Comparison of ENCODE assay signal across 12 cellular contexts in the genomic region with DNA sequence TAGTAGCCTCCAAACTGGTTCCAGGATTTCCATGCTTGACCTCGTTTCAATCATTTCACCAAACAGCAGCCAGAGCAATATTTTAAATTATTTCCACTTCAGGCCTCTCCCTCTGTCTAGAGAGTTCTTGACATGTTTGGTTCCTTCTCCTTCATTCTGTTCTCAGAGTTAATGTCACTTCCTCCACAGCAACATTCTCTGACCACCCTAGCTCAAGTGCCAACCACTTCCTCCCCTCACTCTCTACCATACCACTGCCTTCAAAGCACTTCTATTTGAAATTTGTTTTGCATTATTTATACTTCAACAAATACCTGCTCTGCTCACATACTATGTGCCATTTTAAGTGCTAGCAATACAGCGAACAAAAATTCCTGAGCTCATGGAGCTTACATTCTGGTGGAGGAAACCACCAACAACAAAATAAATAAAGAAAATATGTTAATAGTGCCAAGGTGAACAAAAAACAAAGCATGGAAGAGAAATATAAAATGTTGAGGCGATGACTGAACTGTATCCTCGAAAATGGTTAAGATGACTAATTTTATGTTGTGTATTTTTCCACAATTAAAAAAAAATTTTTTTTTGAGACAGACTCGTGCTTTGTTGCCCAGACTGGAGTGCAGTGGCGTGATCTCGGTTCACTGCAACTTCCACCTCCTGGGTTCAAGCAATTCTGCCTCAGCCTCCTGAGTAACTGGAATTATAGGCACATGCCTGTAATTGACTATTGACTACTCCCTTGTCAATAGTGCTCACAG. TPM values are rescaled to one million over a fixed set of nuclear protein-coding genes. Genes with fewer than 3 reads are reported as not detected.
A peak's percentile ranks its signal among the peaks of the same experiment; 100 is the strongest.
DNase-seq lines count a peak whose midpoint lies in the region; ATAC-seq lines count a peak whose summit lies in the region.
"Had no signal": no experiment of that assay in that cellular context is flagged by ENCODE, and none has a peak within 500 bp of the region (broad histone marks: within the 10 kb centered on the region; RNA-seq: fewer than 3 reads in every experiment).

No MANE protein-coding gene starts in this region.

- peaks cover 59% of the 10 kb centered on the region for H3K36me3 Mint-ChIP-seq in activated CD8-positive, alpha-beta T cell treated with anti-CD3 and anti-CD28 coated beads, Interleukin-2, amount 10 ng/mL, durations not matched to agents 7 days and 5 days (ENCODE audit: low read depth)
- H3K36me3 Mint-ChIP-seq in natural killer cell treated with Interleukin-12 subunit alpha and Interleukin-12 subunit beta and Interleukin-15 and Interleukin-18, amount 100 ng/mL, for 72 hours, result peaks cover 32% of the 10 kb centered on the region

- H3K4me1 Mint-ChIP-seq in activated CD8-positive, alpha-beta T cell treated with anti-CD3 and anti-CD28 coated beads, Interleukin-2, amount 10 ng/mL, durations not matched to agents 7 days and 5 days (ENCODE audit: low read depth), result peaks cover 27% of the 10 kb centered on the region
- H3K4me1 Mint-ChIP-seq in natural killer cell treated with Interleukin-12 subunit alpha and Interleukin-12 subunit beta and Interleukin-15 and Interleukin-18, amount 100 ng/mL, for 72 hours (ENCODE audit: low read depth in 2 of 2), result peaks cover 28 to 34% of the 10 kb centered on the region in 2 donors

- CTCF ChIA-PET in activated CD8-positive, alpha-beta T cell treated with anti-CD3 and anti-CD28 coated beads, Interleukin-2, amount 10 ng/mL, durations not matched to agents 7 days and 5 days (lab: Charles Lee), result interaction anchor here (0.8 to 1.5 kb wide), 6 partner anchors 8 to 54 kb away, joined by 3 to 4 read pairs (median 3); no protein-coding TSS in a partner anchor

- no peaks in the 10 kb centered on the region for H3K27me3 Mint-ChIP-seq in activated CD8-positive, alpha-beta T cell treated with anti-CD3 and anti-CD28 coated beads, Interleukin-2, amount 10 ng/mL, durations not matched to agents 7 days and 5 days (ENCODE audit: low read depth)
- H3K27me3 Mint-ChIP-seq in natural killer cell treated with Interleukin-12 subunit alpha and Interleukin-12 subunit beta and Interleukin-15 and Interleukin-18, amount 100 ng/mL, for 72 hours, result no peaks in the 10 kb centered on the region

- H3K27ac Mint-ChIP-seq in activated CD8-positive, alpha-beta T cell treated with anti-CD3 and anti-CD28 coated beads, Interleukin-2, amount 10 ng/mL, durations not matched to agents 7 days and 5 days, result peak overlapping the region; percentile 87
- H3K27ac Mint-ChIP-seq in natural killer cell treated with Interleukin-12 subunit alpha and Interleukin-12 subunit beta and Interleukin-15 and Interleukin-18, amount 100 ng/mL, for 72 hours, result peak overlapping the region; percentile 91 to 94

- ATAC-seq in activated CD8-positive, alpha-beta T cell treated with anti-CD3 and anti-CD28 coated beads, Interleukin-2, amount 10 ng/mL, durations not matched to agents 7 days and 5 days, result peak; percentile 84
- peak; percentile 77 to 91 for ATAC-seq in natural killer cell treated with Interleukin-12 subunit alpha and Interleukin-12 subunit beta and Interleukin-15 and Interleukin-18, amount 100 ng/mL, for 72 hours
- ATAC-seq in GM21723 (IDR thresholded peaks at IDR 0.05; ENCODE audit: unreplicated experiment), result no peak

- H3K9me3 ChIP-seq in KOPT-K1 (ENCODE audit: insufficient read depth, low read length, poor library complexity, severe bottlenecking), result no peaks in the 10 kb centered on the region
- no peaks in the 10 kb centered on the region for H3K9me3 ChIP-seq in SJCRH30 (replicated peaks)
- H3K9me3 ChIP-seq: heart left ventricle, pancreas had no signal

- H3K27ac ChIP-seq in KOPT-K1 (ENCODE audit: low read depth, low read length, poor library complexity, severe bottlenecking), result peak overlapping the region; percentile 52
- H3K27ac ChIP-seq in SJCRH30, result no peak overlapping the region
- H3K27ac ChIP-seq: pancreas had no signal

- no peak overlapping the region for H3K4me3 ChIP-seq in SJCRH30
- H3K4me3 ChIP-seq: heart left ventricle, pancreas had no signal

- H3K4me3 Mint-ChIP-seq in activated CD8-positive, alpha-beta T cell treated with anti-CD3 and anti-CD28 coated beads, Interleukin-2, amount 10 ng/mL, durations not matched to agents 7 days and 5 days, result peak overlapping the region; percentile 5
- peak overlapping the region; percentile 88 for H3K4me3 Mint-ChIP-seq in natural killer cell treated with Interleukin-12 subunit alpha and Interleukin-12 subunit beta and Interleukin-15 and Interleukin-18, amount 100 ng/mL, for 72 hours

- POLR2A ChIA-PET in activated CD8-positive, alpha-beta T cell treated with anti-CD3 and anti-CD28 coated beads, Interleukin-2, amount 10 ng/mL, durations not matched to agents 7 days and 5 days (lab: Charles Lee), result interaction anchor here (0.9 to 1.7 kb wide), 5 partner anchors 12 to 124 kb away, joined by 3 to 9 read pairs (median 6); a partner anchor contains a TSS

- H3K36me3 ChIP-seq in KOPT-K1 (ENCODE audit: insufficient read depth, low read length) (peaks cover 87% of the 10 kb centered on the region), SJCRH30 (peaks cover 59% of the 10 kb centered on the region)

- no peaks in the 10 kb centered on the region for H3K4me1 ChIP-seq in SJCRH30
- H3K4me1 ChIP-seq: pancreas had no signal

- DNase-seq in DMS79 (lab: John Stamatoyannopoulos, UW), result peak; percentile 63
- peak; percentile 70 for DNase-seq in activated CD8-positive, alpha-beta T cell treated with anti-CD3 and anti-CD28 coated beads, Interleukin-2, amount 10 ng/mL, durations not matched to agents 7 days and 5 days
- peak; percentile 75 for DNase-seq in natural killer cell treated with Interleukin-12 subunit alpha and Interleukin-12 subunit beta and Interleukin-15 and Interleukin-18, amount 100 ng/mL, for 72 hours (ENCODE audit: low spot score)
- DNase-seq in medulla oblongata (ENCODE audit: extremely low spot score), result no peak
- no peak for DNase-seq in SHP77 (lab: John Stamatoyannopoulos, UW)
- no peak for DNase-seq in SJCRH30
- DNase-seq: heart left ventricle; NCI-H526; pancreas; stimulated activated CD4-positive, alpha-beta T cell treated with anti-CD3 and anti-CD28 coated beads, Interleukin-2, amount 100 ng/mL, for 24 hours had no signal

- H3K27me3 ChIP-seq in SJCRH30, result no peaks in the 10 kb centered on the region
- H3K27me3 ChIP-seq: heart left ventricle, pancreas had no signal

- H3K9me3 Mint-ChIP-seq in activated CD8-positive, alpha-beta T cell treated with anti-CD3 and anti-CD28 coated beads, Interleukin-2, amount 10 ng/mL, durations not matched to agents 7 days and 5 days (ENCODE audit: insufficient read depth), result peaks cover 7% of the 10 kb centered on the region
- H3K9me3 Mint-ChIP-seq in natural killer cell treated with Interleukin-12 subunit alpha and Interleukin-12 subunit beta and Interleukin-15 and Interleukin-18, amount 100 ng/mL, for 72 hours, result no peaks in the 10 kb centered on the region

RNA-seq across cellular contexts. Expression of a gene that starts 17.3 kb away (rescaled TPM):
- 10 to 100 TPM; 52.7 to 54.2 TPM for total RNA-seq in activated CD8-positive, alpha-beta T cell treated with anti-CD3 and anti-CD28 coated beads, Interleukin-2, amount 10 ng/mL, durations not matched to agents 7 days and 5 days
- 10 to 100 TPM; 88.3 to 93.6 TPM for total RNA-seq in natural killer cell treated with Interleukin-12 subunit alpha and Interleukin-12 subunit beta and Interleukin-15 and Interleukin-18, amount 100 ng/mL, for 72 hours
- 51.9 and 60.8 TPM in 2 replicates for total RNA-seq in SJCRH30 (2014; rRNA removed; shearing (Covaris generic))

Comparison
In these comparisons a context has a peak if more than half of its experiments do, and no peak if none do; other contexts are left out.
1. DNase-seq: peak in DMS79 (single experiment), activated CD8-positive, alpha-beta T cell treated with anti-CD3 and anti-CD28 coated beads, Interleukin-2, amount 10 ng/mL, durations not matched to agents 7 days and 5 days (single experiment) and natural killer cell treated with Interleukin-12 subunit alpha and Interleukin-12 subunit beta and Interleukin-15 and Interleukin-18, amount 100 ng/mL, for 72 hours (single experiment); none in medulla oblongata (single experiment), SHP77 (0 of 2) and SJCRH30 (0 of 2).